In genomic region chr12:54304187-54304810, GRCh38 we compare ENCODE assay signal across 9 cellular contexts. TPM values are rescaled to one million over a fixed set of nuclear protein-coding genes. Genes with fewer than 3 reads are reported as not detected.
DNase-seq lines count a peak whose midpoint lies in the region; ATAC-seq and TF ChIP-seq lines count a peak whose summit lies in the region.
"Had no signal": no experiment of that assay in that cellular context is flagged by ENCODE, and none has a peak within 500 bp of the region (broad histone marks: within the 10 kb centered on the region; RNA-seq: fewer than 3 reads in every experiment).

No MANE protein-coding gene starts in this region.

- TF ChIP-seq CTCF in IMR-90 (conservative IDR thresholded peaks at IDR 0.05; ENCODE audit: low read depth, low read length) (no peak), uterus (IDR thresholded peaks at IDR 0.05) (no peak), nephron progenitor cell (IDR thresholded peaks at IDR 0.05) (no peak)

- no peak for TF ChIP-seq RAD21 in IMR-90 (IDR thresholded peaks at IDR 0.05; ENCODE audit: low read length)

- peaks cover 9% of the 10 kb centered on the region for H3K4me1 ChIP-seq in IMR-90 (ENCODE audit: control insufficient read depth, insufficient read depth, low read length)
- peaks cover 28% of the 10 kb centered on the region for H3K4me1 ChIP-seq in adipocyte (ENCODE audit: control insufficient read depth, insufficient read depth, low read length)
- no peaks in the 10 kb centered on the region for H3K4me1 ChIP-seq in uterus

- H3K56ac ChIP-seq in IMR-90 (ENCODE audit: extremely low read depth, insufficient read depth, low read length): no peak overlapping the region

- in situ Hi-C loops in IMR-90 (cut with MboI; ENCODE audit: low sequenced_read_pairs) (no loop called here), G401 (cut with HindIII; ENCODE audit: low sequenced_read_pairs) (no loop called here)

- H3K4me3 Mint-ChIP-seq in nephron progenitor cell: no peak overlapping the region
- H3K4me3 Mint-ChIP-seq: T-helper 1 cell treated with Interleukin-12 subunit alpha and Interleukin-12 subunit beta and Interleukin-4 antibody, amounts not matched to agents 30 μg/mL and 1 μg/mL, for 36 hours had no signal

- peak; percentile 50 for DNase-seq in AG08396 (ENCODE audit: low spot score)
- no peak for DNase-seq in IMR-90
- DNase-seq in adipocyte (ENCODE audit: low read depth): peak; percentile 80
- DNase-seq in kidney tubule cell (ENCODE audit: low spot score): peak; percentile 28
- peak; percentile 28 to 33 for DNase-seq in uterus
- DNase-seq in G401 (ENCODE audit: low spot score): no peak
- no peak for DNase-seq in NCI-H1048 (lab: John Stamatoyannopoulos, UW)
- DNase-seq in nephron progenitor cell: no peak

- no peak overlapping the region for H2BK15ac ChIP-seq in IMR-90 (ENCODE audit: low read depth, low read length)

- peaks cover 53% of the 10 kb centered on the region for H3K4me1 Mint-ChIP-seq in nephron progenitor cell

- H3K14ac ChIP-seq in IMR-90 (replicated peaks; ENCODE audit: low read depth, low read length): no peak overlapping the region

- ATAC-seq in IMR-90 (ENCODE audit: low read depth): peak; percentile 36

- H4K91ac ChIP-seq in IMR-90 (ENCODE audit: insufficient read depth, low read depth, low read length): no peak overlapping the region

- H3K23ac ChIP-seq in IMR-90 (ENCODE audit: low read depth, low read length): no peak overlapping the region

- H3K27ac Mint-ChIP-seq in nephron progenitor cell: no peak overlapping the region
- H3K27ac Mint-ChIP-seq: T-helper 1 cell treated with Interleukin-12 subunit alpha and Interleukin-12 subunit beta and Interleukin-4 antibody, amounts not matched to agents 30 μg/mL and 1 μg/mL, for 36 hours had no signal

- H4K8ac ChIP-seq in IMR-90 (ENCODE audit: low read depth in 2 of 2, low read length in 2 of 2): no peak overlapping the region

- TF ChIP-seq POLR2A in IMR-90 (IDR thresholded peaks at IDR 0.05; ENCODE audit: low read depth, low read length) (no peak), uterus (IDR thresholded peaks at IDR 0.05) (no peak)

- no peak overlapping the region for H2AK5ac ChIP-seq in IMR-90 (ENCODE audit: low read depth, low read length)

- H3K9me1 ChIP-seq in IMR-90 (ENCODE audit: insufficient read depth, low read length): 0 out of 2 replicates have a peak, but pooled peaks cover 3% of the 10 kb centered on the region

- H2AK9ac ChIP-seq in IMR-90 (replicated peaks; ENCODE audit: low read depth, low read length, poor library complexity): no peak overlapping the region

- H3K4me3 ChIP-seq in IMR-90 (ENCODE audit: insufficient read depth, low read depth, low read length) (no peak overlapping the region), adipocyte (ENCODE audit: low read length) (no peak overlapping the region), uterus (no peak overlapping the region)

- POLR2A ChIA-PET in IMR-90 (lab: Charles Lee; ENCODE audit: unreplicated experiment): interaction anchor here (0.6 kb wide), 3 partner anchors 13 to 326 kb away, joined by 3 to 4 read pairs (median 3); partner anchors contain the start of gene COPZ1

- intact Hi-C loops in IMR-90 (cut with micrococcal nuclease) (no loop called here), uterus (cut with DNase I; ENCODE audit: low total_unique reads) (no loop called here)

- CTCF ChIA-PET in IMR-90 (lab: Yijun Ruan, JAX): no interaction called here

- BruUV-seq in IMR-90 (replicated peaks; lab: Mats Ljungman, UMichigan): no TSS peak

- 14% methylated on average over 1 of the region's 12 CpGs; no CpG with 5 or more reads in 1 of the 2 experiments for WGBS in IMR-90 (ENCODE audit: extremely low coverage in 2 of 2, insufficient read length in 1 of 2), 2 experiments

- no peak overlapping the region for H3K18ac ChIP-seq in IMR-90 (ENCODE audit: low read depth, low read length)

- H3K36me3 Mint-ChIP-seq in nephron progenitor cell (ENCODE audit: low read depth): no peaks in the 10 kb centered on the region

- H3K79me1 ChIP-seq in IMR-90 (ENCODE audit: low read depth in 1 of 2, low read length in 2 of 2): no peaks in the 10 kb centered on the region

- H3K4me2 ChIP-seq in IMR-90 (ENCODE audit: low read depth, low read length): peak overlapping the region; percentile 15; the same call in 1 of the 2 replicates

- no peak overlapping the region for H2BK20ac ChIP-seq in IMR-90 (ENCODE audit: low read depth, low read length)

- H3K27me3 ChIP-seq in IMR-90 (ENCODE audit: control insufficient read depth, insufficient read depth, low read length) (peaks cover 40% of the 10 kb centered on the region), adipocyte (replicated peaks; ENCODE audit: control insufficient read depth, insufficient read depth, low read length) (no peaks in the 10 kb centered on the region), uterus (peaks cover 0 to 5% of the 10 kb centered on the region in 2 donors)

- peaks cover 9% of the 10 kb centered on the region for H3K27me3 Mint-ChIP-seq in nephron progenitor cell (ENCODE audit: low read depth, poor library complexity)

- dilution Hi-C loops in IMR-90 (cut with HindIII; ENCODE audit: low sequenced_read_pairs, unreplicated experiment): no loop called here

- H3K27ac ChIP-seq in IMR-90 (ENCODE audit: insufficient read depth, low read length): no peak overlapping the region
- no peak overlapping the region for H3K27ac ChIP-seq in uterus

- H3K4ac ChIP-seq in IMR-90 (ENCODE audit: low read depth, low read length): no peak overlapping the region

- no peak overlapping the region for H2BK120ac ChIP-seq in IMR-90 (ENCODE audit: low read depth, low read length)

- H3K9me3 ChIP-seq in IMR-90 (ENCODE audit: control insufficient read depth, insufficient read depth, low read length) (no peaks in the 10 kb centered on the region), adipocyte (ENCODE audit: control insufficient read depth, low read length) (no peaks in the 10 kb centered on the region), uterus (no peaks in the 10 kb centered on the region)

- no peak overlapping the region for H2AFZ ChIP-seq in IMR-90 (replicated peaks; ENCODE audit: low read length, poor library complexity)

- no peaks in the 10 kb centered on the region for H4K20me1 ChIP-seq in IMR-90 (ENCODE audit: insufficient read depth, low read length)

- H3K36me3 ChIP-seq in IMR-90 (ENCODE audit: control insufficient read depth, insufficient read depth, low read length): no peaks in the 10 kb centered on the region
- H3K36me3 ChIP-seq in adipocyte (ENCODE audit: control insufficient read depth, insufficient read depth, low read length, severe bottlenecking): no peaks in the 10 kb centered on the region
- no peaks in the 10 kb centered on the region for H3K36me3 ChIP-seq in uterus

- H2BK5ac ChIP-seq in IMR-90 (ENCODE audit: low read depth, low read length, poor library complexity, severe bottlenecking): no peak overlapping the region

- H4K5ac ChIP-seq in IMR-90 (ENCODE audit: low read depth, low read length): no peak overlapping the region

- no peak overlapping the region for H3K9ac ChIP-seq in IMR-90 (ENCODE audit: low read depth, low read length)
- no peak overlapping the region for H3K9ac ChIP-seq in adipocyte (ENCODE audit: low read length)

- H3K9me3 Mint-ChIP-seq in nephron progenitor cell: no peaks in the 10 kb centered on the region
- H3K9me3 Mint-ChIP-seq: T-helper 1 cell treated with Interleukin-12 subunit alpha and Interleukin-12 subunit beta and Interleukin-4 antibody, amounts not matched to agents 30 μg/mL and 1 μg/mL, for 36 hours had no signal

TF ChIP-seq in IMR-90, 13 proteins besides CTCF, POLR2A, EP300 and RAD21:
- TF ChIP-seq CEBPB (IDR thresholded peaks at IDR 0.05; ENCODE audit: low read depth, low read length) (peak; percentile 86), RFX5 (IDR thresholded peaks at IDR 0.05; ENCODE audit: low read depth, low read length) (no peak), MAZ (IDR thresholded peaks at IDR 0.05; ENCODE audit: borderline replicate concordance, low read depth, low read length) (peak; percentile 25; the same call in 1 of the 2 replicates)
TF ChIP-seq in IMR-90: peak in this region for 2.

RNA-seq across cellular contexts. Expression of gene NFE2, which starts 3.5 kb away (rescaled TPM):
- total RNA-seq in IMR-90 (2012; rRNA removed) (0.18 and 0.28 TPM in 2 replicates), uterus (1 to 10 TPM in 1 of 4 donors, under 1 TPM in 1, not detected in 2; 0.40 to 1.2 TPM)
- polyA plus RNA-seq in IMR-90 (2012; rRNA removed): 0.17 and 0.32 TPM in 2 replicates
- polyA plus RNA-seq in IMR-90 (2012; cell fraction: cytosol; rRNA removed): 0.39 and 0.62 TPM in 2 replicates
- 0.17 and 0.46 TPM in 2 replicates for polyA plus RNA-seq in IMR-90 (2012; cell fraction: nucleus; rRNA removed; ENCODE audit: low replicate concordance)
- 13.7 and 18.5 TPM in 2 replicates for total RNA-seq in G401 (2014; rRNA removed; shearing (Covaris generic))

RNA-seq across cellular contexts. Expression of gene COPZ1, which starts 20.6 kb away (rescaled TPM):
- 262 and 382 TPM in 2 replicates for total RNA-seq in IMR-90 (2012; rRNA removed)
- polyA plus RNA-seq in IMR-90 (2012; rRNA removed): 157 and 187 TPM in 2 replicates
- 73.8 and 80.0 TPM in 2 replicates for polyA plus RNA-seq in IMR-90 (2012; cell fraction: cytosol; rRNA removed)
- polyA plus RNA-seq in IMR-90 (2012; cell fraction: nucleus; rRNA removed; ENCODE audit: low replicate concordance): 22.8 and 109 TPM in 2 replicates
- 100 to 1,000 TPM in 3 of 4 donors, 10 to 100 TPM in 1; 32.3 to 141 (median 120) TPM for total RNA-seq in uterus
- total RNA-seq in G401 (2014; rRNA removed; shearing (Covaris generic)): 219 and 225 TPM in 2 replicates

RNA-seq across cellular contexts. Expression of gene HNRNPA1, which starts 23.8 kb away (rescaled TPM):
- total RNA-seq in IMR-90 (2012; rRNA removed): 1,291 and 1,409 TPM in 2 replicates
- 631 and 747 TPM in 2 replicates for polyA plus RNA-seq in IMR-90 (2012; rRNA removed)
- polyA plus RNA-seq in IMR-90 (2012; cell fraction: cytosol; rRNA removed): 536 and 830 TPM in 2 replicates
- 116 and 626 TPM in 2 replicates for polyA plus RNA-seq in IMR-90 (2012; cell fraction: nucleus; rRNA removed; ENCODE audit: low replicate concordance)
- total RNA-seq in uterus: 1,000 to 10,000 TPM in 2 of 4 donors, 100 to 1,000 TPM in 2; 245 to 1,238 (median 796) TPM
- 312 and 417 TPM in 2 replicates for total RNA-seq in G401 (2014; rRNA removed; shearing (Covaris generic))

RNA-seq across cellular contexts. Expression of gene CBX5, which starts 24.4 kb away (rescaled TPM):
- 40.9 and 66.9 TPM in 2 replicates for total RNA-seq in IMR-90 (2012; rRNA removed)
- polyA plus RNA-seq in IMR-90 (2012; rRNA removed): 15.3 and 18.0 TPM in 2 replicates
- polyA plus RNA-seq in IMR-90 (2012; cell fraction: cytosol; rRNA removed): 3.8 and 5.5 TPM in 2 replicates
- 2.4 and 10.2 TPM in 2 replicates for polyA plus RNA-seq in IMR-90 (2012; cell fraction: nucleus; rRNA removed; ENCODE audit: low replicate concordance)
- 100 to 1,000 TPM in 1 of 4 donors, 10 to 100 TPM in 3; 20.5 to 133 (median 50.1) TPM for total RNA-seq in uterus
- 59.0 and 67.6 TPM in 2 replicates for total RNA-seq in G401 (2014; rRNA removed; shearing (Covaris generic))

RNA-seq across cellular contexts. Expression of gene GPR84, which starts 60.0 kb away (rescaled TPM):
- total RNA-seq in IMR-90 (2012; rRNA removed) (not detected in 2 replicates), uterus (under 1 TPM in 2 of 4 donors, not detected in 2; 0.21 to 0.27 TPM)
- polyA plus RNA-seq in IMR-90 (2012; rRNA removed): not detected in 2 replicates
- 0.02 TPM in 1 of 2 replicates, not detected in the other for polyA plus RNA-seq in IMR-90 (2012; cell fraction: cytosol; rRNA removed)
- polyA plus RNA-seq in IMR-90 (2012; cell fraction: nucleus; rRNA removed; ENCODE audit: low replicate concordance): 0.19 and 0.36 TPM in 2 replicates
- total RNA-seq in G401 (2014; rRNA removed; shearing (Covaris generic)): 1.0 TPM in 1 of 2 replicates, not detected in the other

Comparison
In these comparisons a context has a peak if more than half of its experiments do, and no peak if none do; other contexts are left out.
1. DNase-seq: peak in AG08396 (single experiment), adipocyte (single experiment), kidney tubule cell (single experiment) and uterus (2 of 2); none in IMR-90 (single experiment), G401 (single experiment), NCI-H1048 (single experiment) and nephron progenitor cell (single experiment).